8 cellular contexts compared by ENCODE assay signal in the genomic region with DNA sequence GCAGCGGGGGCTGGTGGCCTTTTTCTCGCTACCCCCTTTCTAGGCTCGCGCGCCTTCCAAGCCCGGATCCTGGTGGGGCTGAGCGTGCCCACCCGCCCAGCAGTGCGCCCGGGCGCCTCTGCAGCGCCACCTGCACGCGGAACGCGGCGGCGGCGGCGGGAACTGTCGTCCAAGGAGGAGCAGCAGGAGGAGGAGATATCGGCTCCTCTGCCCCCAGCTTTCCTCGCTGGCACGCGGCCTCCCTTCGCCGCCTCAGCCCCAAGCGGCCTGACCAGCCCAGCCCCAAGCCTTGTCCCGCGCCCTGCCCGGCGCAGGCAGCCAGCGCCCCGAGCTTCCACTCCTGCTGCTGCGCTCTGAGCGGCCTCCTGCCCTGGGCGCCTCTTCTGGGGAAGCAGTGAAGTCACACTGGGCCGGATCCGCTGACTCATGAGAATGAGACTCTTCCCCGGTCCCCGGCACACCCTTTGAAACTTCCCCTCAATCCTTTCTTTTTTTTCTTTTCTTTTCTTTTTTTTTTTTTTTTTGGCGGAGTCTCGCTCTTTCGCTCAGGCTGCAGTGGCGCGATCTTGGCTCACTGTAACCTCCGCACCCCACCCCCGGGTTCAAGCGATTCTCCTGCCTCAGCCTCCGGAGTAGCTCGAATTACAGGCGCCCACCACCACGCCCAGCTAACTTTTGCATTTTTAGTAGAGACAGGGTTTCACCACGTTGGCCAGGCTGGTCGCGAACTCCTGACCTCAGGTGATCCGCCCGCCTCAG. TPM values are rescaled to one million over a fixed set of nuclear protein-coding genes. Genes with fewer than 3 reads are reported as not detected.
DNase-seq lines count a peak whose midpoint lies in the region; ATAC-seq, FAIRE-seq and TF ChIP-seq lines count a peak whose summit lies in the region.

No MANE protein-coding gene starts in this region.

- POLR2A ChIA-PET in A549 (lab: Yijun Ruan, JAX): interaction anchor here (0.7 to 1.4 kb wide), 4 partner anchors 10 to 221 kb away, joined by 3 to 8 read pairs (median 3); no protein-coding TSS in a partner anchor

- H3K4me3 ChIP-seq in A549 (peak overlapping the region; percentile 46), Peyer's patch (peak overlapping the region; percentile 25 to 52 (median 38)), gastroesophageal sphincter (peak overlapping the region; percentile 39 to 45), testis (peak overlapping the region; percentile 4 to 17)

- no peaks in the 10 kb centered on the region for H3K9me3 ChIP-seq in A549
- H3K9me3 ChIP-seq in Peyer's patch: no peaks in the 10 kb centered on the region
- H3K9me3 ChIP-seq in gastroesophageal sphincter: no peaks in the 10 kb centered on the region
- no peaks in the 10 kb centered on the region for H3K9me3 ChIP-seq in testis

- peak; percentile 73 to 84 for DNase-seq in A549 (ENCODE audit: low read depth in 1 of 2, low spot score in 1 of 2)
- DNase-seq in Peyer's patch: peak; percentile 67 to 87 (median 78)
- peak; percentile 52 for DNase-seq in activated gamma-delta T cell treated with Interleukin-2 at 50 U/mL for 16 hours
- peak; percentile 45 for DNase-seq in occipital lobe (lab: John Stamatoyannopoulos, UW)
- peak; percentile 78 for DNase-seq in testis

- no peak for TF ChIP-seq EP300 in A549 (IDR thresholded peaks at IDR 0.05)
- no peak for TF ChIP-seq EP300 in gastroesophageal sphincter (IDR thresholded peaks at IDR 0.05)

- H3K36me3 ChIP-seq in Peyer's patch (no peaks in the 10 kb centered on the region), gastroesophageal sphincter (no peaks in the 10 kb centered on the region), testis (ENCODE audit: low read depth, missing control alignments) (no peaks in the 10 kb centered on the region)

- TF ChIP-seq POLR2A in A549 (IDR thresholded peaks at IDR 0.05; ENCODE audit: low read length): no peak
- TF ChIP-seq POLR2A in Peyer's patch (IDR thresholded peaks at IDR 0.05): no peak
- no peak for TF ChIP-seq POLR2A in gastroesophageal sphincter (IDR thresholded peaks at IDR 0.05)
- TF ChIP-seq POLR2A in testis (IDR thresholded peaks at IDR 0.05): no peak

- no peak for FAIRE-seq in A549 (lab: Jason Lieb, UNC)

- peaks cover 30% of the 10 kb centered on the region for H3K4me1 ChIP-seq in A549
- H3K4me1 ChIP-seq in Peyer's patch: peaks cover 0 to 3% (median 0%) of the 10 kb centered on the region in 4 donors
- H3K4me1 ChIP-seq in gastroesophageal sphincter: peaks cover 0 to 27% (median 0%) of the 10 kb centered on the region in 3 donors
- peaks cover 6% of the 10 kb centered on the region for H3K4me1 ChIP-seq in testis

- WGBS in A549 (ENCODE audit: missing lambda C conversion rate): 16% methylated on average over 29 of the region's 58 CpGs
- WGBS in gastroesophageal sphincter (ENCODE audit: low coverage in 1 of 2), 2 donors: 0% methylated on average over 9 of the region's 58 CpGs; no CpG with 5 or more reads in 1 of the 2 donors
- 5 to 11% methylated on average over 22 to 47 of the region's 58 CpGs for WGBS in testis, 2 donors

- peak; percentile 91 to 92 for ATAC-seq in A549
- peak; percentile 76 for ATAC-seq in GM18868 (IDR thresholded peaks at IDR 0.05; ENCODE audit: unreplicated experiment)
- peak; percentile 53 for ATAC-seq in HG03108 (IDR thresholded peaks at IDR 0.05; ENCODE audit: unreplicated experiment)
- peak; percentile 75 for ATAC-seq in gastroesophageal sphincter

- H3K27ac ChIP-seq in A549 (peak overlapping the region; percentile 94 to 100), Peyer's patch (peak overlapping the region; percentile 60 to 78 (median 70)), gastroesophageal sphincter (peak overlapping the region; percentile 26 to 79 (median 76)), testis (peak overlapping the region; percentile 31 to 36)

- CTCF ChIA-PET in A549 (lab: Yijun Ruan, JAX): interaction anchor here (0.7 to 8.4 kb wide), 32 partner anchors 8 to 831 kb away, joined by 3 to 91 read pairs (median 4); no protein-coding TSS in a partner anchor

- intact Hi-C loops in testis (cut with DNase I; ENCODE audit: low total_unique reads): no loop called here

- TF ChIP-seq RAD21 in A549 (conservative IDR thresholded peaks at IDR 0.05 in 1 of 2, IDR thresholded peaks at IDR 0.05 in 1 of 2): peak; percentile 38 to 58; a peak in 4 of 5 replicates

- H3K27me3 ChIP-seq in Peyer's patch: no peaks in the 10 kb centered on the region
- no peaks in the 10 kb centered on the region for H3K27me3 ChIP-seq in gastroesophageal sphincter
- no peaks in the 10 kb centered on the region for H3K27me3 ChIP-seq in testis

- H3K4me2 ChIP-seq in A549: peak overlapping the region; percentile 76

- TF ChIP-seq CTCF in A549 (IDR thresholded peaks at IDR 0.05) (peak; percentile 70), Peyer's patch (IDR thresholded peaks at IDR 0.05) (peak; percentile 44 to 78 (median 74)), gastroesophageal sphincter (IDR thresholded peaks at IDR 0.05) (peak; percentile 57 to 82 (median 74)), testis (IDR thresholded peaks at IDR 0.05) (peak; percentile 46 to 60 (median 53))

TF ChIP-seq in A549, 52 proteins besides CTCF, POLR2A, EP300 and RAD21 (continues in another document):
- TF ChIP-seq, protein P1, sequence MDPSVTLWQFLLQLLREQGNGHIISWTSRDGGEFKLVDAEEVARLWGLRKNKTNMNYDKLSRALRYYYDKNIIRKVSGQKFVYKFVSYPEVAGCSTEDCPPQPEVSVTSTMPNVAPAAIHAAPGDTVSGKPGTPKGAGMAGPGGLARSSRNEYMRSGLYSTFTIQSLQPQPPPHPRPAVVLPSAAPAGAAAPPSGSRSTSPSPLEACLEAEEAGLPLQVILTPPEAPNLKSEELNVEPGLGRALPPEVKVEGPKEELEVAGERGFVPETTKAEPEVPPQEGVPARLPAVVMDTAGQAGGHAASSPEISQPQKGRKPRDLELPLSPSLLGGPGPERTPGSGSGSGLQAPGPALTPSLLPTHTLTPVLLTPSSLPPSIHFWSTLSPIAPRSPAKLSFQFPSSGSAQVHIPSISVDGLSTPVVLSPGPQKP (IDR thresholded peaks at IDR 0.05; ENCODE audit: low read depth, low read length): no peak
- TF ChIP-seq HOXA7 (CRISPR knock-in tag; IDR thresholded peaks at IDR 0.05) (no peak), HDAC2 (IDR thresholded peaks at IDR 0.05) (no peak), ZC3H11A (IDR thresholded peaks at IDR 0.05) (no peak), PHF8 (IDR thresholded peaks at IDR 0.05; ENCODE audit: borderline replicate concordance, low read depth) (peak; percentile 25; the same call in 1 of the 2 replicates), KDM5A (IDR thresholded peaks at IDR 0.05) (no peak), CBX8 (IDR thresholded peaks at IDR 0.05) (no peak), SMC3 (IDR thresholded peaks at IDR 0.05) (peak; percentile 64), HMGXB4 (CRISPR knock-in tag; IDR thresholded peaks at IDR 0.05; ENCODE audit: borderline replicate concordance) (no peak), MAFK (IDR thresholded peaks at IDR 0.05; ENCODE audit: partially characterized antibody) (peak; percentile 98), JUNB (IDR thresholded peaks at IDR 0.05) (no peak)

RNA-seq across cellular contexts. Expression of gene ELF4, which starts 10.6 kb away (rescaled TPM):
- polyA plus RNA-seq in A549 (2011; rRNA removed): 18.0 and 18.4 TPM in 2 replicates
- 14.9 and 20.4 TPM in 2 replicates for polyA plus RNA-seq in A549 (2012; cell fraction: cytosol; rRNA removed)
- 20.2 and 21.8 TPM in 2 replicates for polyA plus RNA-seq in A549 (2012; cell fraction: nucleus; rRNA removed)
- polyA plus RNA-seq in A549 (2017; fragmentation: RNase III; extraction: RNeasy Plus Mini Kit Qiagen cat#74134 plus additional on column Dnase treatment): 16.0 to 17.0 TPM (median 16.8 TPM) in 3 replicates
- 27.6 and 32.8 TPM in 2 replicates for polyA minus RNA-seq in A549 (2011; rRNA and poly(A)+ RNA removed)
- 10 to 100 TPM; 17.3 to 47.3 (median 43.7) TPM for total RNA-seq in Peyer's patch
- total RNA-seq in gastroesophageal sphincter: 1 to 10 TPM; 4.5 to 9.5 (median 7.5) TPM
- total RNA-seq in occipital lobe: 0.31 TPM
- 1 to 10 TPM; 4.2 to 5.0 TPM for total RNA-seq in testis
- polyA plus RNA-seq in testis (ENCODE audit: insufficient read depth, low read depth, low replicate concordance): 10.2 TPM

RNA-seq across cellular contexts. Expression of gene AIFM1, which starts 44.7 kb away (rescaled TPM):
- 76.9 and 103 TPM in 2 replicates for polyA plus RNA-seq in A549 (2011; rRNA removed)
- 63.7 and 67.6 TPM in 2 replicates for polyA plus RNA-seq in A549 (2012; cell fraction: cytosol; rRNA removed)
- 31.7 and 57.8 TPM in 2 replicates for polyA plus RNA-seq in A549 (2012; cell fraction: nucleus; rRNA removed)
- polyA plus RNA-seq in A549 (2017; fragmentation: RNase III; extraction: RNeasy Plus Mini Kit Qiagen cat#74134 plus additional on column Dnase treatment): 84.3 to 90.2 TPM (median 86.8 TPM) in 3 replicates
- 38.4 and 42.2 TPM in 2 replicates for polyA minus RNA-seq in A549 (2011; rRNA and poly(A)+ RNA removed)
- total RNA-seq in Peyer's patch: 10 to 100 TPM; 16.5 to 44.9 (median 37.4) TPM
- total RNA-seq in gastroesophageal sphincter: 10 to 100 TPM; 14.0 to 25.5 (median 16.9) TPM
- 8.6 TPM for total RNA-seq in occipital lobe
- total RNA-seq in testis: 10 to 100 TPM; 55.1 to 70.1 TPM
- polyA plus RNA-seq in testis (ENCODE audit: insufficient read depth, low read depth, low replicate concordance): 67.1 TPM

RNA-seq across cellular contexts. Expression of gene RAB33A, which starts 50.8 kb away (rescaled TPM):
- polyA plus RNA-seq in A549 (2011; rRNA removed) (0.31 and 0.50 TPM in 2 replicates), A549 (2017; fragmentation: RNase III; extraction: RNeasy Plus Mini Kit Qiagen cat#74134 plus additional on column Dnase treatment) (0.09 to 0.32 TPM (median 0.12 TPM) in 3 replicates), testis (ENCODE audit: insufficient read depth, low read depth, low replicate concordance) (1.3 TPM)
- 0.21 and 0.25 TPM in 2 replicates for polyA plus RNA-seq in A549 (2012; cell fraction: cytosol; rRNA removed)
- 0.22 TPM in 1 of 2 replicates, not detected in the other for polyA plus RNA-seq in A549 (2012; cell fraction: nucleus; rRNA removed)
- 0.74 TPM in 1 of 2 replicates, not detected in the other for polyA minus RNA-seq in A549 (2011; rRNA and poly(A)+ RNA removed)
- total RNA-seq in Peyer's patch (1 to 10 TPM in 1 of 4 donors, under 1 TPM in 2, not detected in 1; 0.67 to 1.3 (median 0.88) TPM), gastroesophageal sphincter (1 to 10 TPM in 1 of 4 donors, under 1 TPM in 1, not detected in 2; 0.93 to 1.2 TPM), occipital lobe (36.5 TPM), testis (1 to 10 TPM; 1.4 to 1.7 TPM)

Comparison
In these comparisons a context has a peak if more than half of its experiments do, and no peak if none do; other contexts are left out.
1. Peak in every context shown above with its lines: DNase-seq, ATAC-seq, H3K4me3 ChIP-seq and H3K27ac ChIP-seq.
2. H3K27ac ChIP-seq: peak in every context shown above with its lines; median percentile 97 in A549; 76 in gastroesophageal sphincter; 70 in Peyer's patch; 34 in testis.
3. RNA of gene RAB33A, which starts 50.8 kb away (total RNA-seq): 36.5 TPM in occipital lobe (single experiment); 1.4 to 1.7 TPM in testis, 0.93 to 1.2 TPM in gastroesophageal sphincter and 0.67 to 1.3 TPM in Peyer's patch; every median in the first group is over 10 times any median in the second.